ENCODE assay signal across 1 cellular context in the genomic region with DNA sequence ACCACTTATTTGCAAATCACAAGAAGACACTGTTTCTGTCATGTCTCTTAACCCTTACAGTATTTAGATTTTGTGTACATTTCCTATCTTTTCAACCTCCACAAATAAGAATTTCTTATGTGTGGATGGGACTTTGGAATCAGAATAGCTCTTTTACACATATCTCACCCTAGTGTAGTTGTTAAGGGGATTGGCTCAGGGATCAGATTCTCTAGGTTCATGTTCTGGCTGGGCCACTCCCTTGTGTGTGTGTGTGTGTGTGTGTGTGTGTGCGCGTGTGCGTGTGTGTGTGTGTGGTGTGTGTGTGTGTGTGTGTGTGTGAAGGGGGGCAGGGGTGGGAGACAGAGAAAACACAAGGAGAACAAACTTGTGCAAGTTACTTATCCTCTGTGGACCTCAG.
TF ChIP-seq lines count a peak whose summit lies in the region.

No MANE protein-coding gene starts in this region.

TF ChIP-seq in A549, 52 proteins besides CTCF, POLR2A, EP300 and RAD21 (continued from another document):
- TF ChIP-seq, protein P1, sequence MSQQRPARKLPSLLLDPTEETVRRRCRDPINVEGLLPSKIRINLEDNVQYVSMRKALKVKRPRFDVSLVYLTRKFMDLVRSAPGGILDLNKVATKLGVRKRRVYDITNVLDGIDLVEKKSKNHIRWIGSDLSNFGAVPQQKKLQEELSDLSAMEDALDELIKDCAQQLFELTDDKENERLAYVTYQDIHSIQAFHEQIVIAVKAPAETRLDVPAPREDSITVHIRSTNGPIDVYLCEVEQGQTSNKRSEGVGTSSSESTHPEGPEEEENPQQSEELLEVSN (IDR thresholded peaks at IDR 0.05; ENCODE audit: borderline replicate concordance, low read depth) = no peak
- TF ChIP-seq PHF8 (IDR thresholded peaks at IDR 0.05; ENCODE audit: borderline replicate concordance, low read depth) = no peak
